In genomic region chr11:102487214-102487613, GRCh38 we compare ENCODE assay signal across 1 cellular context.
TF ChIP-seq lines count a peak whose summit lies in the region.

No MANE protein-coding gene starts in this region.

TF ChIP-seq in SK-N-SH treated with all-trans-retinoic acid at 6 μM for 48 hours, 23 proteins besides CTCF, POLR2A, EP300 and RAD21:
- TF ChIP-seq TSHZ2 (CRISPR knock-in tag; IDR thresholded peaks at IDR 0.05) (no peak), TOX (CRISPR knock-in tag; IDR thresholded peaks at IDR 0.05; ENCODE audit: borderline replicate concordance) (no peak), SNAI2 (CRISPR knock-in tag; IDR thresholded peaks at IDR 0.05) (no peak), CREB5 (CRISPR knock-in tag; IDR thresholded peaks at IDR 0.05; ENCODE audit: low read depth) (no peak), ARNTL (CRISPR knock-in tag; IDR thresholded peaks at IDR 0.05; ENCODE audit: borderline replicate concordance, low read depth) (no peak), CSDC2 (CRISPR knock-in tag; IDR thresholded peaks at IDR 0.05) (no peak), OSR1 (CRISPR knock-in tag; IDR thresholded peaks at IDR 0.05) (no peak)
TF ChIP-seq in SK-N-SH treated with all-trans-retinoic acid at 6 μM for 48 hours: peak in this region for 0.
